In genomic region chr11:47213985-47214564, GRCh38 we compare ENCODE assay signal across 8 cellular contexts. TPM values are rescaled to one million over a fixed set of nuclear protein-coding genes. Genes with fewer than 3 reads are reported as not detected.
DNase-seq lines count a peak whose midpoint lies in the region; ATAC-seq and TF ChIP-seq lines count a peak whose summit lies in the region.

No MANE protein-coding gene starts in this region.

- peak; percentile 68 for ATAC-seq in GM19023 (IDR thresholded peaks at IDR 0.05; ENCODE audit: unreplicated experiment)
- ATAC-seq in HG03342 (IDR thresholded peaks at IDR 0.05; ENCODE audit: unreplicated experiment): peak; percentile 43
- ATAC-seq in left lobe of liver: peak; percentile 87

- DNase-seq in AG09319 (ENCODE audit: extremely low read depth, low read depth) (peak; percentile 70), NCI-H446 (lab: John Stamatoyannopoulos, UW) (peak; percentile 82 to 91), coronary artery (ENCODE audit: low spot score) (peak; percentile 97), left lobe of liver (ENCODE audit: low spot score) (peak; percentile 95)
- DNase-seq in activated CD4-positive, alpha-beta T cell treated with anti-CD3 and anti-CD28 coated beads, Interleukin-2, amount 10 ng/mL, durations not matched to agents 7 days and 5 days: peak; percentile 94
- peak; percentile 76 to 79 for DNase-seq in stimulated activated CD4-positive, alpha-beta T cell treated with anti-CD3 and anti-CD28 coated beads, Interleukin-2, amount 100 ng/mL, for 48 hours

- peak overlapping the region; percentile 91 to 92 for H3K27ac ChIP-seq in coronary artery

- POLR2A ChIA-PET in activated CD4-positive, alpha-beta T cell treated with anti-CD3 and anti-CD28 coated beads, Interleukin-2, amount 10 ng/mL, durations not matched to agents 7 days and 5 days (lab: Charles Lee): interaction anchor here (0.6 to 1.6 kb wide), 6 partner anchors 17 to 900 kb away, joined by 3 to 9 read pairs (median 4); partner anchors contain the start of gene ACP2

- no peak for TF ChIP-seq CTCF in AG09319 (IDR thresholded peaks at IDR 0.05; ENCODE audit: low read depth, low read length)
- TF ChIP-seq CTCF in coronary artery (IDR thresholded peaks at IDR 0.05): no peak

- peak overlapping the region; percentile 72 for H3K4me3 ChIP-seq in coronary artery

- peak overlapping the region; percentile 100 for H3K4me3 Mint-ChIP-seq in activated CD4-positive, alpha-beta T cell treated with anti-CD3 and anti-CD28 coated beads, Interleukin-2, amount 10 ng/mL, durations not matched to agents 7 days and 5 days

- no peaks in the 10 kb centered on the region for H3K27me3 Mint-ChIP-seq in activated CD4-positive, alpha-beta T cell treated with anti-CD3 and anti-CD28 coated beads, Interleukin-2, amount 10 ng/mL, durations not matched to agents 7 days and 5 days

- CTCF ChIA-PET in activated CD4-positive, alpha-beta T cell treated with anti-CD3 and anti-CD28 coated beads, Interleukin-2, amount 10 ng/mL, durations not matched to agents 7 days and 5 days (lab: Charles Lee): interaction anchor here (0.6 to 3.3 kb wide), 5 partner anchors 13 to 35 kb away, joined by 3 to 18 read pairs (median 4); partner anchors contain the start of genes ACP2 and PACSIN3

- peaks cover 27% of the 10 kb centered on the region for H3K4me1 Mint-ChIP-seq in activated CD4-positive, alpha-beta T cell treated with anti-CD3 and anti-CD28 coated beads, Interleukin-2, amount 10 ng/mL, durations not matched to agents 7 days and 5 days

- no peaks in the 10 kb centered on the region for H3K9me3 Mint-ChIP-seq in activated CD4-positive, alpha-beta T cell treated with anti-CD3 and anti-CD28 coated beads, Interleukin-2, amount 10 ng/mL, durations not matched to agents 7 days and 5 days

- peak overlapping the region; percentile 100 for H3K27ac Mint-ChIP-seq in activated CD4-positive, alpha-beta T cell treated with anti-CD3 and anti-CD28 coated beads, Interleukin-2, amount 10 ng/mL, durations not matched to agents 7 days and 5 days

- H3K36me3 Mint-ChIP-seq in activated CD4-positive, alpha-beta T cell treated with anti-CD3 and anti-CD28 coated beads, Interleukin-2, amount 10 ng/mL, durations not matched to agents 7 days and 5 days (ENCODE audit: low read depth): peaks cover 26% of the 10 kb centered on the region

RNA-seq across cellular contexts. Expression of gene DDB2, which starts 0.7 kb away (rescaled TPM):
- total RNA-seq in activated CD4-positive, alpha-beta T cell treated with anti-CD3 and anti-CD28 coated beads, Interleukin-2, amount 10 ng/mL, durations not matched to agents 7 days and 5 days: 100 to 1,000 TPM; 156 to 166 TPM
- total RNA-seq in left lobe of liver: 15.4 TPM

RNA-seq across cellular contexts. Expression of gene PACSIN3, which starts 27.8 kb away (rescaled TPM):
- 1 to 10 TPM; 1.8 to 2.2 TPM for total RNA-seq in activated CD4-positive, alpha-beta T cell treated with anti-CD3 and anti-CD28 coated beads, Interleukin-2, amount 10 ng/mL, durations not matched to agents 7 days and 5 days
- 32.8 TPM for total RNA-seq in left lobe of liver

RNA-seq across cellular contexts. Expression of gene ACP2, which starts 34.5 kb away (rescaled TPM):
- total RNA-seq in activated CD4-positive, alpha-beta T cell treated with anti-CD3 and anti-CD28 coated beads, Interleukin-2, amount 10 ng/mL, durations not matched to agents 7 days and 5 days: 10 to 100 TPM; 28.0 to 31.7 TPM
- total RNA-seq in left lobe of liver: 72.9 TPM

RNA-seq across cellular contexts. Expression of gene ARFGAP2, which starts 37.4 kb away (rescaled TPM):
- total RNA-seq in activated CD4-positive, alpha-beta T cell treated with anti-CD3 and anti-CD28 coated beads, Interleukin-2, amount 10 ng/mL, durations not matched to agents 7 days and 5 days: 100 to 1,000 TPM in 1 of 2 experiments, 10 to 100 TPM in 1; 88.1 to 103 TPM
- total RNA-seq in left lobe of liver: 77.6 TPM

RNA-seq across cellular contexts. Expression of gene NR1H3, which starts 43.7 kb away (rescaled TPM):
- 10 to 100 TPM in 1 of 2 experiments, 1 to 10 TPM in 1; 8.4 to 10.0 TPM for total RNA-seq in activated CD4-positive, alpha-beta T cell treated with anti-CD3 and anti-CD28 coated beads, Interleukin-2, amount 10 ng/mL, durations not matched to agents 7 days and 5 days
- total RNA-seq in left lobe of liver: 94.0 TPM

Comparison
In these comparisons a context has a peak if more than half of its experiments do, and no peak if none do; other contexts are left out.
1. Peak in every context shown above with its lines: DNase-seq, ATAC-seq, H3K4me3 ChIP-seq and H3K27ac ChIP-seq.
2. RNA of gene PACSIN3, which starts 27.8 kb away (total RNA-seq): 32.8 TPM in left lobe of liver (single experiment); 1.8 to 2.2 TPM in activated CD4-positive, alpha-beta T cell treated with anti-CD3 and anti-CD28 coated beads, Interleukin-2, amount 10 ng/mL, durations not matched to agents 7 days and 5 days; every median in the first group is over 10 times any median in the second.